In genomic region chrX:55336176-55336575, GRCh38 we compare ENCODE assay signal across 33 cellular contexts.
"Had no signal": no experiment of that assay in that cellular context is flagged by ENCODE, and none has a peak within 500 bp of the region (broad histone marks: within the 10 kb centered on the region; RNA-seq: fewer than 3 reads in every experiment).

No MANE protein-coding gene starts in this region.

- DNase-seq: activated effector memory CD4-positive, alpha-beta T cell treated with anti-CD3 and anti-CD28 coated beads, Interleukin-2, amount 50 U/mL, for 16 hours; activated effector memory CD4-positive, alpha-beta T cell treated with Interleukin-2 at 50 U/mL for 16 hours; activated gamma-delta T cell; activated gamma-delta T cell treated with Interleukin-2 at 50 U/mL for 16 hours; activated naive CD4-positive, alpha-beta T cell; activated naive CD4-positive, alpha-beta T cell treated with anti-CD3 and anti-CD28 coated beads for 36 hours; activated naive CD4-positive, alpha-beta T cell treated with anti-CD3 and anti-CD28 coated beads, Interleukin-2, amount 10 ng/mL, durations not matched to agents 7 days and 5 days; activated naive CD4-positive, alpha-beta T cell treated with anti-CD3 and anti-CD28 coated beads, Interleukin-2, amount 50 U/mL, for 16 hours; activated naive CD4-positive, alpha-beta T cell treated with Interleukin-2 at 50 U/mL for 16 hours; activated naive CD8-positive, alpha-beta T cell treated with anti-CD3 and anti-CD28 coated beads for 36 hours; activated naive CD8-positive, alpha-beta T cell treated with anti-CD3 and anti-CD28 coated beads, Interleukin-2, amount 10 ng/mL, durations not matched to agents 7 days and 5 days; activated naive CD8-positive, alpha-beta T cell treated with anti-CD3 and anti-CD28 coated beads, Interleukin-2, amount 50 U/mL, for 24 hours; activated T-cell treated with anti-CD3 and anti-CD28 coated beads, Interleukin-2, amount 50 U/mL, for 1 hour; activated T-cell treated with anti-CD3 and anti-CD28 coated beads, Interleukin-2, amount 50 U/mL, for 24 hours; activated T-cell treated with anti-CD3 and anti-CD28 coated beads, Interleukin-2, amount 50 U/mL, for 4 hours; activated T-cell treated with anti-CD3 and anti-CD28 coated beads, Interleukin-2, amount 50 U/mL, for 48 hours; activated T-cell treated with anti-CD3 and anti-CD28 coated beads, Interleukin-2, amount 50 U/mL, for 72 hours; adrenal gland; amniotic stem cell; amygdala; anterior cingulate cortex; aorta; body of pancreas; brain microvascular endothelial cell; caudate nucleus; central memory CD4-positive, alpha-beta T cell; cerebellar nuclear complex had no signal

- FAIRE-seq: astrocyte had no signal

- H3K36me3 ChIP-seq: adrenal gland, ascending aorta, brain microvascular endothelial cell, breast epithelium, cardiac muscle cell had no signal

- H3K27me3 ChIP-seq: ascending aorta, body of pancreas, brain microvascular endothelial cell, cardiac muscle cell had no signal

- H3K4me3 ChIP-seq: adrenal gland, ascending aorta, body of pancreas, breast epithelium, cardiac muscle cell had no signal

- ATAC-seq: activated naive CD4-positive, alpha-beta T cell treated with anti-CD3 and anti-CD28 coated beads, Interleukin-2, amount 50 U/mL, for 72 hours; activated naive CD8-positive, alpha-beta T cell treated with anti-CD3 and anti-CD28 coated beads, Interleukin-2, amount 50 U/mL, for 24 hours; activated T-cell treated with anti-CD3 and anti-CD28 coated beads, Interleukin-2, amount 50 U/mL, for 4 hours; activated T-cell treated with anti-CD3 and anti-CD28 coated beads, Interleukin-2, amount 50 U/mL, for 72 hours; activated T-helper 17 cell treated with anti-CD3 and anti-CD28 coated beads, Interleukin-2, amount 50 U/mL, for 72 hours; body of pancreas had no signal
